20 cellular contexts compared by ENCODE assay signal in genomic region chr11:72380132-72380503, GRCh38. TPM values are rescaled to one million over a fixed set of nuclear protein-coding genes. Genes with fewer than 3 reads are reported as not detected.
DNase-seq lines count a peak whose midpoint lies in the region; ATAC-seq and TF ChIP-seq lines count a peak whose summit lies in the region.
"Had no signal": no experiment of that assay in that cellular context is flagged by ENCODE, and none has a peak within 500 bp of the region (broad histone marks: within the 10 kb centered on the region; RNA-seq: fewer than 3 reads in every experiment).

No MANE protein-coding gene starts in this region.

- H3K27ac Mint-ChIP-seq in MCF 10A (ENCODE audit: low read depth, unreplicated experiment): no peak overlapping the region

- no peaks in the 10 kb centered on the region for H3K4me1 Mint-ChIP-seq in MCF 10A (ENCODE audit: insufficient read depth, unreplicated experiment)

- POLR2A ChIA-PET in MCF 10A (lab: Yijun Ruan, JAX): no interaction called here

- H3K36me3 ChIP-seq in breast epithelium: no peaks in the 10 kb centered on the region
- no peaks in the 10 kb centered on the region for H3K36me3 ChIP-seq in psoas muscle (ENCODE audit: insufficient read depth in 1 of 2, low read depth in 1 of 2)

- no peaks in the 10 kb centered on the region for H3K27me3 ChIP-seq in breast epithelium
- H3K27me3 ChIP-seq in psoas muscle (ENCODE audit: insufficient read depth in 3 of 3, low read length in 2 of 3): no peaks in the 10 kb centered on the region
- H3K27me3 ChIP-seq in dorsolateral prefrontal cortex: no peaks in the 10 kb centered on the region

- H3K27ac ChIP-seq in breast epithelium (peak overlapping the region; percentile 69 to 74), psoas muscle (peak overlapping the region; percentile 67), dorsolateral prefrontal cortex (peak overlapping the region in 8 of 59 donors; percentile 15 to 55 (median 27))
- H3K27ac ChIP-seq: 22Rv1 had no signal

- WGBS in psoas muscle, 3 donors: 85 to 93% (median 92%) methylated on average over 2 of the region's 2 CpGs

- DNase-seq in breast epithelium (ENCODE audit: low spot score in 2 of 2) (peak in 1 of 2 donors; percentile 43), MCF 10A (ENCODE audit: unreplicated experiment) (no peak), islet precursor cell (peak; percentile 53), psoas muscle (no peak), NCI-H2196 treated with DMSO at 0.1 percent for 48 hours (lab: John Stamatoyannopoulos, UW; ENCODE audit: unreplicated experiment) (no peak), COLO668 (lab: John Stamatoyannopoulos, UW; ENCODE audit: unreplicated experiment) (no peak), dorsolateral prefrontal cortex (no peak)
- no peak for DNase-seq in activated CD4-positive, alpha-beta T cell treated with anti-CD3 and anti-CD28 coated beads for 48 hours
- DNase-seq: AML-193; COR-L47; DMS 273 treated with DMSO at 0.1 percent for 48 hours; GF-D8; H9; NCI-H1105; NCI-H2081; NK-92 treated with Interleukin-12 subunit alpha and Interleukin-12 subunit beta, amount 100 ng/mL, for 24 hours had no signal

- H3K9me3 ChIP-seq in breast epithelium: no peaks in the 10 kb centered on the region
- peaks cover 16% of the 10 kb centered on the region for H3K9me3 ChIP-seq in psoas muscle

- TF ChIP-seq POLR2A in breast epithelium (IDR thresholded peaks at IDR 0.05): no peak

- no peak overlapping the region for H3K4me3 ChIP-seq in breast epithelium
- H3K4me3 ChIP-seq in psoas muscle: no peak overlapping the region
- H3K4me3 ChIP-seq in dorsolateral prefrontal cortex: no peak overlapping the region

- no peak for ATAC-seq in psoas muscle
- ATAC-seq: Right ventricle myocardium inferior, SK-N-SH treated with all-trans-retinoic acid at 6 μM for 48 hours had no signal

- H3K36me3 Mint-ChIP-seq in MCF 10A (ENCODE audit: insufficient read depth, unreplicated experiment): no peaks in the 10 kb centered on the region

- CTCF ChIA-PET in MCF 10A (lab: Yijun Ruan, JAX): interaction anchor here (0.8 to 1.4 kb wide), 2 partner anchors 35 to 404 kb away, joined by 3 to 4 read pairs; no protein-coding TSS in a partner anchor

- no peak overlapping the region for H3K4me3 Mint-ChIP-seq in MCF 10A (ENCODE audit: unreplicated experiment)
- H3K4me3 Mint-ChIP-seq: CD14-positive monocyte, H9 had no signal

- no peaks in the 10 kb centered on the region for H3K27me3 Mint-ChIP-seq in MCF 10A (ENCODE audit: insufficient read depth, unreplicated experiment)

- intact Hi-C loops in breast epithelium (cut with DNase I; ENCODE audit: low total_unique reads): no loop called here
- intact Hi-C loops in MCF 10A (cut with micrococcal nuclease): no loop called here
- intact Hi-C loops in psoas muscle (cut with DNase I): no loop called here
- intact Hi-C loops in dorsolateral prefrontal cortex (cut with DNase I): no loop called here

- H3K4me1 ChIP-seq in breast epithelium (peaks cover 0 to 16% of the 10 kb centered on the region in 2 donors), psoas muscle (peaks cover 30% of the 10 kb centered on the region)

- BruUV-seq in MCF 10A (replicated peaks; lab: Mats Ljungman, UMichigan): no TSS peak

- no peaks in the 10 kb centered on the region for H3K9me3 Mint-ChIP-seq in MCF 10A (ENCODE audit: unreplicated experiment)

- no peak for TF ChIP-seq CTCF in breast epithelium (IDR thresholded peaks at IDR 0.05)
- no peak for TF ChIP-seq CTCF in MCF 10A (IDR thresholded peaks at IDR 0.05; ENCODE audit: unreplicated experiment)
- no peak for TF ChIP-seq CTCF in psoas muscle (IDR thresholded peaks at IDR 0.05)
- TF ChIP-seq CTCF in dorsolateral prefrontal cortex (IDR thresholded peaks at IDR 0.05 in 54 of 56, conservative IDR thresholded peaks at IDR 0.05 in 2 of 56; ENCODE audit: low read depth in 1 of 56, partially characterized antibody in 56 of 56): no peak

RNA-seq across cellular contexts. Expression of gene CLPB, which starts 54.2 kb away (rescaled TPM):
- 10 to 100 TPM; 19.0 to 28.8 (median 23.1) TPM for total RNA-seq in breast epithelium
- total RNA-seq in MCF 10A (2022): 42.2 and 44.4 TPM in 2 replicates
- 10 to 100 TPM; 18.5 to 27.9 (median 26.4) TPM for total RNA-seq in psoas muscle
- 10 to 100 TPM; 13.3 to 23.2 (median 20.1) TPM for polyA plus RNA-seq in psoas muscle
- 10 to 100 TPM; 34.4 to 60.7 (median 50.3) TPM for total RNA-seq in dorsolateral prefrontal cortex
